1 cellular context compared by ENCODE assay signal in the genomic region with DNA sequence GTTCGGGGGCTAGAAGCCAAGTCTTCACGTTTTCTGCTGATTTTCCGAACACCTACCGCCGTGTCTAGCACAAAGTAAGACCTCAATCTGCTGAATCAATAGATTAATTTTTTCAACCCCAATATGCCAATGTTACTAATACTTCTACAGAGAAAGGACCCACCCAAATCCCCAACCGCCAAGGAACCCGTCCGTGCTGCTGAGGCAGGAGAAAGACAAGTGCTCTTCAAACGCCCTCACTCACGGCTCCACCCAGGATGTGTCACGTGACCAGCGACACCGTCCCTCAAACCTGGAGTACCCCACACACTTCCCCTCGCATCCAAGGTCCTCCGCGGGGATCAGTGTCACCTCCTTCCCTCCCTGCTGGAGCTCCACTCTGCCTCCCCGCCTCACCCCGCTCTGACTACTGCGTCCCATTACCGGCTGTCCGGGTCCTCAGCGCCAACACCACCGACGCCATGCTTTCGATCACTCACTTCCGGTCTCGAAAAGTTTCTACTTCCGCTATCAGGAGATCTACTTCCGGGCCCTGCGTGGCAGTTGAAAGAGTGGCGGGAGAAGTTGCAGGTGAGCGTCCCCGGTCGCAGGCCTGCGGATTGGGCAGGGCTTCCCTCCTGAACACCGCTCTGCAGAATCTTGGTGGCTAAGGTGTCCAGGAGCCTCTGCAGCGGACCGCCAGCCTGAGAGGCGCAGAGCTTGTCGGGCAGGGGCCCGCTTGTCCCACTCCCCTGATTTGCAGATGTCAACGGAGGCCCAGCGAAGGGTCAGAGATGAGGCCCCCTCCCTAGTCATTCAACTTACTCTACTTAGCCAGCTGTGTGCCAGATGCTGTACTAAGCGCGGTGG.
TF ChIP-seq lines count a peak whose summit lies in the region.

A gene with protein sequence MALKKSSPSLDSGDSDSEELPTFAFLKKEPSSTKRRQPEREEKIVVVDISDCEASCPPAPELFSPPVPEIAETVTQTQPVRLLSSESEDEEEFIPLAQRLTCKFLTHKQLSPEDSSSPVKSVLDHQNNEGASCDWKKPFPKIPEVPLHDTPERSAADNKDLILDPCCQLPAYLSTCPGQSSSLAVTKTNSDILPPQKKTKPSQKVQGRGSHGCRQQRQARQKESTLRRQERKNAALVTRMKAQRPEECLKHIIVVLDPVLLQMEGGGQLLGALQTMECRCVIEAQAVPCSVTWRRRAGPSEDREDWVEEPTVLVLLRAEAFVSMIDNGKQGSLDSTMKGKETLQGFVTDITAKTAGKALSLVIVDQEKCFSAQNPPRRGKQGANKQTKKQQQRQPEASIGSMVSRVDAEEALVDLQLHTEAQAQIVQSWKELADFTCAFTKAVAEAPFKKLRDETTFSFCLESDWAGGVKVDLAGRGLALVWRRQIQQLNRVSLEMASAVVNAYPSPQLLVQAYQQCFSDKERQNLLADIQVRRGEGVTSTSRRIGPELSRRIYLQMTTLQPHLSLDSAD (plus strand): TSS at position 522 of the 849 bp plus-strand sequence. CDS start 1,980 bp downstream, outside the sequence.
Gene MRPL27 (minus strand): TSS at position 477 of the 849 bp plus-strand sequence. CDS start 14 bp downstream, at position 463.

TF ChIP-seq in K562, 482 proteins besides CTCF, POLR2A, EP300 and RAD21 (continued from another document and continues in another):
- TF ChIP-seq ZNF639 (CRISPR knock-in tag; conservative IDR thresholded peaks at IDR 0.05 in 1 of 2, IDR thresholded peaks at IDR 0.05 in 1 of 2) (peak in 1 of 2 experiments; percentile 69; a peak in 2 of 4 replicates), ZNF124 (CRISPR knock-in tag; IDR thresholded peaks at IDR 0.05) (no peak), ZNF175 (CRISPR knock-in tag; IDR thresholded peaks at IDR 0.05; ENCODE audit: low read depth) (peak; percentile 61; the same call in 1 of the 2 replicates), SRSF9 (IDR thresholded peaks at IDR 0.05; ENCODE audit: borderline replicate concordance, low read depth, low read length) (no peak), MCM3 (IDR thresholded peaks at IDR 0.05) (no peak), NELFE (IDR thresholded peaks at IDR 0.05; ENCODE audit: insufficient read depth, insufficient read length) (no peak), PML (IDR thresholded peaks at IDR 0.05; ENCODE audit: low read length) (peak; percentile 88), CREB3L1 (IDR thresholded peaks at IDR 0.05; ENCODE audit: borderline replicate concordance, low read depth) (peak; percentile 99), MXD1 (CRISPR knock-in tag; IDR thresholded peaks at IDR 0.05; ENCODE audit: borderline replicate concordance, poor library complexity, severe bottlenecking) (peak; percentile 42), FOXO4 (CRISPR knock-in tag; IDR thresholded peaks at IDR 0.05) (no peak), NR2F6 (CRISPR knock-in tag; IDR thresholded peaks at IDR 0.05) (no peak), PHB2 (IDR thresholded peaks at IDR 0.05; ENCODE audit: low read depth) (no peak), ZNF354B (CRISPR knock-in tag; IDR thresholded peaks at IDR 0.05) (no peak), POLR2H (tag; IDR thresholded peaks at IDR 0.05; ENCODE audit: low read depth) (peak; percentile 79), SP1 (CRISPR knock-in tag; IDR thresholded peaks at IDR 0.05) (peak; percentile 71), POLR2AphosphoS5 (IDR thresholded peaks at IDR 0.05; ENCODE audit: control insufficient read depth, insufficient read depth, low read depth, low read length) (peak; percentile 96), ZNF263 (CRISPR knock-in tag; IDR thresholded peaks at IDR 0.05; ENCODE audit: borderline replicate concordance) (peak; percentile 49), ZNF57 (CRISPR knock-in tag; IDR thresholded peaks at IDR 0.05) (no peak), OTX1 (CRISPR knock-in tag; IDR thresholded peaks at IDR 0.05) (peak; percentile 97), GMEB1 (CRISPR knock-in tag; IDR thresholded peaks at IDR 0.05) (peak; percentile 65), KDM5B (IDR thresholded peaks at IDR 0.05; ENCODE audit: insufficient replicate concordance, low read depth, low read length) (peak; percentile 87), LEF1 (IDR thresholded peaks at IDR 0.05) (peak; percentile 84), ZNF583 (CRISPR knock-in tag; IDR thresholded peaks at IDR 0.05) (0 out of 2 replicates have a peak, but pooled peaks have one; percentile 62), ARHGAP35 (IDR thresholded peaks at IDR 0.05; ENCODE audit: partially characterized antibody) (no peak), ETV5 (CRISPR knock-in tag; IDR thresholded peaks at IDR 0.05; ENCODE audit: low read depth) (peak; percentile 98), KLF6 (CRISPR knock-in tag; IDR thresholded peaks at IDR 0.05; ENCODE audit: borderline replicate concordance) (peak; percentile 83), BDP1 (IDR thresholded peaks at IDR 0.05; ENCODE audit: insufficient read depth, insufficient read length) (no peak), EGR1 (conservative IDR thresholded peaks at IDR 0.05) (peak; percentile 56), ARID2 (IDR thresholded peaks at IDR 0.05) (no peak), NFXL1 (CRISPR knock-in tag; IDR thresholded peaks at IDR 0.05) (no peak), ZNF121 (CRISPR knock-in tag; conservative IDR thresholded peaks at IDR 0.05) (no peak), TBL1XR1 (IDR thresholded peaks at IDR 0.05; ENCODE audit: low read length in 2 of 2) (no peak)
- TF ChIP-seq, protein P1, sequence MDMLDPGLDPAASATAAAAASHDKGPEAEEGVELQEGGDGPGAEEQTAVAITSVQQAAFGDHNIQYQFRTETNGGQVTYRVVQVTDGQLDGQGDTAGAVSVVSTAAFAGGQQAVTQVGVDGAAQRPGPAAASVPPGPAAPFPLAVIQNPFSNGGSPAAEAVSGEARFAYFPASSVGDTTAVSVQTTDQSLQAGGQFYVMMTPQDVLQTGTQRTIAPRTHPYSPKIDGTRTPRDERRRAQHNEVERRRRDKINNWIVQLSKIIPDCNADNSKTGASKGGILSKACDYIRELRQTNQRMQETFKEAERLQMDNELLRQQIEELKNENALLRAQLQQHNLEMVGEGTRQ (CRISPR knock-in tag; IDR thresholded peaks at IDR 0.05) = peak; percentile 95
- TF ChIP-seq, protein P2, sequence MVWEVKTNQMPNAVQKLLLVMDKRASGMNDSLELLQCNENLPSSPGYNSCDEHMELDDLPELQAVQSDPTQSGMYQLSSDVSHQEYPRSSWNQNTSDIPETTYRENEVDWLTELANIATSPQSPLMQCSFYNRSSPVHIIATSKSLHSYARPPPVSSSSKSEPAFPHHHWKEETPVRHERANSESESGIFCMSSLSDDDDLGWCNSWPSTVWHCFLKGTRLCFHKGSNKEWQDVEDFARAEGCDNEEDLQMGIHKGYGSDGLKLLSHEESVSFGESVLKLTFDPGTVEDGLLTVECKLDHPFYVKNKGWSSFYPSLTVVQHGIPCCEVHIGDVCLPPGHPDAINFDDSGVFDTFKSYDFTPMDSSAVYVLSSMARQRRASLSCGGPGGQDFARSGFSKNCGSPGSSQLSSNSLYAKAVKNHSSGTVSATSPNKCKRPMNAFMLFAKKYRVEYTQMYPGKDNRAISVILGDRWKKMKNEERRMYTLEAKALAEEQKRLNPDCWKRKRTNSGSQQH (CRISPR knock-in tag; IDR thresholded peaks at IDR 0.05) = peak; percentile 95
- TF ChIP-seq, protein P3, sequence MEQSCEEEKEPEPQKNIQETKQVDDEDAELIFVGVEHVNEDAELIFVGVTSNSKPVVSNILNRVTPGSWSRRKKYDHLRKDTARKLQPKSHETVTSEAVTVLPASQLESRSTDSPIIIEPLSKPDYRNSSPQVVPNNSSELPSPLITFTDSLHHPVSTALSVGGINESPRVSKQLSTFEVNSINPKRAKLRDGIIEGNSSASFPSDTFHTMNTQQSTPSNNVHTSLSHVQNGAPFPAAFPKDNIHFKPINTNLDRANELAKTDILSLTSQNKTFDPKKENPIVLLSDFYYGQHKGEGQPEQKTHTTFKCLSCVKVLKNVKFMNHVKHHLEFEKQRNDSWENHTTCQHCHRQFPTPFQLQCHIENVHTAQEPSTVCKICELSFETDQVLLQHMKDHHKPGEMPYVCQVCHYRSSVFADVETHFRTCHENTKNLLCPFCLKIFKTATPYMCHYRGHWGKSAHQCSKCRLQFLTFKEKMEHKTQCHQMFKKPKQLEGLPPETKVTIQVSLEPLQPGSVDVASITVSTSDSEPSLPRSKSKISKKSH (CRISPR knock-in tag; IDR thresholded peaks at IDR 0.05) = no peak
- TF ChIP-seq, protein P4, sequence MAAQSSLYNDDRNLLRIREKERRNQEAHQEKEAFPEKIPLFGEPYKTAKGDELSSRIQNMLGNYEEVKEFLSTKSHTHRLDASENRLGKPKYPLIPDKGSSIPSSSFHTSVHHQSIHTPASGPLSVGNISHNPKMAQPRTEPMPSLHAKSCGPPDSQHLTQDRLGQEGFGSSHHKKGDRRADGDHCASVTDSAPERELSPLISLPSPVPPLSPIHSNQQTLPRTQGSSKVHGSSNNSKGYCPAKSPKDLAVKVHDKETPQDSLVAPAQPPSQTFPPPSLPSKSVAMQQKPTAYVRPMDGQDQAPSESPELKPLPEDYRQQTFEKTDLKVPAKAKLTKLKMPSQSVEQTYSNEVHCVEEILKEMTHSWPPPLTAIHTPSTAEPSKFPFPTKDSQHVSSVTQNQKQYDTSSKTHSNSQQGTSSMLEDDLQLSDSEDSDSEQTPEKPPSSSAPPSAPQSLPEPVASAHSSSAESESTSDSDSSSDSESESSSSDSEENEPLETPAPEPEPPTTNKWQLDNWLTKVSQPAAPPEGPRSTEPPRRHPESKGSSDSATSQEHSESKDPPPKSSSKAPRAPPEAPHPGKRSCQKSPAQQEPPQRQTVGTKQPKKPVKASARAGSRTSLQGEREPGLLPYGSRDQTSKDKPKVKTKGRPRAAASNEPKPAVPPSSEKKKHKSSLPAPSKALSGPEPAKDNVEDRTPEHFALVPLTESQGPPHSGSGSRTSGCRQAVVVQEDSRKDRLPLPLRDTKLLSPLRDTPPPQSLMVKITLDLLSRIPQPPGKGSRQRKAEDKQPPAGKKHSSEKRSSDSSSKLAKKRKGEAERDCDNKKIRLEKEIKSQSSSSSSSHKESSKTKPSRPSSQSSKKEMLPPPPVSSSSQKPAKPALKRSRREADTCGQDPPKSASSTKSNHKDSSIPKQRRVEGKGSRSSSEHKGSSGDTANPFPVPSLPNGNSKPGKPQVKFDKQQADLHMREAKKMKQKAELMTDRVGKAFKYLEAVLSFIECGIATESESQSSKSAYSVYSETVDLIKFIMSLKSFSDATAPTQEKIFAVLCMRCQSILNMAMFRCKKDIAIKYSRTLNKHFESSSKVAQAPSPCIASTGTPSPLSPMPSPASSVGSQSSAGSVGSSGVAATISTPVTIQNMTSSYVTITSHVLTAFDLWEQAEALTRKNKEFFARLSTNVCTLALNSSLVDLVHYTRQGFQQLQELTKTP (IDR thresholded peaks at IDR 0.05; ENCODE audit: low read depth in 1 of 2, partially characterized antibody in 2 of 2) = peak; percentile 76 to 90
